ENCODE assay signal across 9 cellular contexts in genomic region chr22:32413715-32414114, GRCh38. TPM values are rescaled to one million over a fixed set of nuclear protein-coding genes. Genes with fewer than 3 reads are reported as not detected.
DNase-seq lines count a peak whose midpoint lies in the region; ATAC-seq, FAIRE-seq and TF ChIP-seq lines count a peak whose summit lies in the region.
"Had no signal": no experiment of that assay in that cellular context is flagged by ENCODE, and none has a peak within 500 bp of the region (broad histone marks: within the 10 kb centered on the region; RNA-seq: fewer than 3 reads in every experiment).

No MANE protein-coding gene starts in this region.

- no peak for ATAC-seq in activated naive CD4-positive, alpha-beta T cell treated with anti-CD3 and anti-CD28 coated beads, Interleukin-2, amount 50 U/mL, for 72 hours
- no peak for ATAC-seq in HG03025 (IDR thresholded peaks at IDR 0.05; ENCODE audit: low FRiP score, unreplicated experiment)

- peaks cover 0 to 10% of the 10 kb centered on the region in 2 experiments; a peak in 3 of 4 replicates for H3K4me1 ChIP-seq in SK-N-SH (ENCODE audit: control insufficient read depth in 1 of 2, insufficient read depth in 2 of 2, low read depth in 1 of 2, low read length in 1 of 2)

- no peaks in the 10 kb centered on the region for H3K9me3 ChIP-seq in SK-N-SH

- no peak overlapping the region for H2AFZ ChIP-seq in SK-N-SH (ENCODE audit: low read depth)

- H3K36me3 ChIP-seq in SK-N-SH (replicated peaks in 1 of 2; ENCODE audit: control insufficient read depth in 1 of 2, insufficient read depth in 2 of 2, low read length in 1 of 2): peaks cover 0 to 7% of the 10 kb centered on the region in 2 experiments

- H3K79me2 ChIP-seq in SK-N-SH (ENCODE audit: insufficient read depth): peaks cover 33% of the 10 kb centered on the region

- CTCF ChIA-PET in SK-N-SH (lab: Yijun Ruan, JAX): interaction anchor here (0.6 to 8.7 kb wide), 5 partner anchors 13 to 148 kb away, joined by 3 to 75 read pairs (median 5); partner anchors contain the start of gene FBXO7

- no peak overlapping the region for H3K9ac ChIP-seq in SK-N-SH

- H3K9me3 Mint-ChIP-seq in activated naive CD4-positive, alpha-beta T cell treated with anti-CD3 and anti-CD28 coated beads, Interleukin-2, amount 50 U/mL, for 72 hours: no peaks in the 10 kb centered on the region

- H4K20me1 ChIP-seq in SK-N-SH (ENCODE audit: insufficient read depth): no peaks in the 10 kb centered on the region; the same call in 1 of the 2 replicates

- no peak overlapping the region for H3K4me3 ChIP-seq in AG09309 (ENCODE audit: control insufficient read depth, low read depth, low read length)
- no peak overlapping the region for H3K4me3 ChIP-seq in SK-N-SH (ENCODE audit: low read depth in 2 of 2, low read length in 1 of 2)

- H3K27ac ChIP-seq in SK-N-SH (ENCODE audit: low read depth in 2 of 2, low read length in 1 of 2): no peak overlapping the region

- TF ChIP-seq CTCF in AG09309 (IDR thresholded peaks at IDR 0.05; ENCODE audit: control insufficient read depth, insufficient read depth, low read depth, low read length, missing control alignments) (peak; percentile 51), SK-N-SH (IDR thresholded peaks at IDR 0.05) (peak; percentile 66)

- TF ChIP-seq RAD21 in SK-N-SH (IDR thresholded peaks at IDR 0.05; ENCODE audit: low read length): peak; percentile 53

- peaks cover 5% of the 10 kb centered on the region; the same call in 1 of the 2 replicates for H3K27me3 ChIP-seq in SK-N-SH (ENCODE audit: insufficient read depth)

- TF ChIP-seq EP300 in SK-N-SH (IDR thresholded peaks at IDR 0.05; ENCODE audit: borderline replicate concordance in 1 of 2, low read depth in 1 of 2, low read length in 1 of 2): no peak

- no peaks in the 10 kb centered on the region for H3K9me2 ChIP-seq in SK-N-SH

- H3K36me3 Mint-ChIP-seq in activated naive CD4-positive, alpha-beta T cell treated with anti-CD3 and anti-CD28 coated beads, Interleukin-2, amount 50 U/mL, for 72 hours: peaks cover 10 to 26% of the 10 kb centered on the region in 2 donors

- DNase-seq in AG09309 (ENCODE audit: low read depth): no peak
- no peak for DNase-seq in GM19239 (ENCODE audit: insufficient read length, low spot score)
- DNase-seq in SK-N-SH: peak; percentile 34
- peak; percentile 26 for DNase-seq in iPS-NIHi11 (ENCODE audit: low spot score)
- DNase-seq in activated naive CD4-positive, alpha-beta T cell treated with anti-CD3 and anti-CD28 coated beads, Interleukin-2, amount 50 U/mL, for 72 hours (ENCODE audit: low spot score in 2 of 2): no peak
- no peak for DNase-seq in GM19240 (ENCODE audit: insufficient read length, low spot score)
- DNase-seq in GDM1 (lab: John Stamatoyannopoulos, UW): no peak
- DNase-seq: central memory CD4-positive, alpha-beta T cell had no signal

- POLR2A ChIA-PET in SK-N-SH (lab: Yijun Ruan, JAX): no interaction called here

- H3K27ac Mint-ChIP-seq in activated naive CD4-positive, alpha-beta T cell treated with anti-CD3 and anti-CD28 coated beads, Interleukin-2, amount 50 U/mL, for 72 hours: peak overlapping the region in 1 of 2 donors; percentile 95

- no peak overlapping the region for H3K4me2 ChIP-seq in SK-N-SH

- H3F3A ChIP-seq in SK-N-SH (replicated peaks; ENCODE audit: insufficient read depth): no peaks in the 10 kb centered on the region

- WGBS in SK-N-SH (ENCODE audit: low lambda C conversion rate): 90% methylated on average over 2 of the region's 2 CpGs

- FAIRE-seq in GM19239 (lab: Jason Lieb, UNC): peak; percentile 42

TF ChIP-seq in SK-N-SH, 30 proteins besides CTCF, POLR2A, EP300 and RAD21:
- TF ChIP-seq MEF2A (IDR thresholded peaks at IDR 0.05; ENCODE audit: borderline replicate concordance, low read depth) (no peak), SMC3 (IDR thresholded peaks at IDR 0.05; ENCODE audit: low read depth, low read length) (peak; percentile 54; the same call in 1 of the 2 replicates)
TF ChIP-seq in SK-N-SH: peak in this region for 1.

RNA-seq across cellular contexts. Expression of gene RTCB, which starts 1.7 kb away (rescaled TPM):
- polyA plus RNA-seq in SK-N-SH (2012; rRNA removed): 89.6 and 110 TPM in 2 replicates
- 107 TPM in 2 replicates for polyA plus RNA-seq in SK-N-SH (2012; cell fraction: cytosol; rRNA removed)
- 68.8 and 95.0 TPM in 2 replicates for polyA plus RNA-seq in SK-N-SH (2012; cell fraction: nucleus; rRNA removed)
- 10 to 100 TPM; 82.8 to 93.3 TPM for total RNA-seq in activated naive CD4-positive, alpha-beta T cell treated with anti-CD3 and anti-CD28 coated beads, Interleukin-2, amount 50 U/mL, for 72 hours

RNA-seq across cellular contexts. Expression of gene BPIFC, which starts 50.5 kb away (rescaled TPM):
- not detected in 2 replicates for polyA plus RNA-seq in SK-N-SH (2012; rRNA removed)
- not detected in 2 replicates for polyA plus RNA-seq in SK-N-SH (2012; cell fraction: cytosol; rRNA removed)
- 0.02 TPM in 1 of 2 replicates, not detected in the other for polyA plus RNA-seq in SK-N-SH (2012; cell fraction: nucleus; rRNA removed)
- not detected for total RNA-seq in activated naive CD4-positive, alpha-beta T cell treated with anti-CD3 and anti-CD28 coated beads, Interleukin-2, amount 50 U/mL, for 72 hours

RNA-seq across cellular contexts. Expression of gene RFPL3, which starts 56.0 kb away (rescaled TPM):
- not detected in 2 replicates for polyA plus RNA-seq in SK-N-SH (2012; rRNA removed)
- polyA plus RNA-seq in SK-N-SH (2012; cell fraction: cytosol; rRNA removed): not detected in 2 replicates
- polyA plus RNA-seq in SK-N-SH (2012; cell fraction: nucleus; rRNA removed): not detected in 2 replicates
- total RNA-seq in activated naive CD4-positive, alpha-beta T cell treated with anti-CD3 and anti-CD28 coated beads, Interleukin-2, amount 50 U/mL, for 72 hours: not detected

Comparison
In these comparisons a context has a peak if more than half of its experiments do, and no peak if none do; other contexts are left out.
1. DNase-seq: peak in SK-N-SH (single experiment) and iPS-NIHi11 (single experiment); none in AG09309 (single experiment), GM19239 (single experiment), activated naive CD4-positive, alpha-beta T cell treated with anti-CD3 and anti-CD28 coated beads, Interleukin-2, amount 50 U/mL, for 72 hours (0 of 2), GM19240 (single experiment) and GDM1 (single experiment).